Comparison of ENCODE assay signal across 22 cellular contexts in genomic region chr7:65827366-65827765, GRCh38. TPM values are rescaled to one million over a fixed set of nuclear protein-coding genes. Genes with fewer than 3 reads are reported as not detected.
DNase-seq lines count a peak whose midpoint lies in the region; ATAC-seq and TF ChIP-seq lines count a peak whose summit lies in the region.
"Had no signal": no experiment of that assay in that cellular context is flagged by ENCODE, and none has a peak within 500 bp of the region (broad histone marks: within the 10 kb centered on the region; RNA-seq: fewer than 3 reads in every experiment).

No MANE protein-coding gene starts in this region.

- CTCF ChIA-PET in PC-3 (lab: Charles Lee) = no interaction called here
- CTCF ChIA-PET in activated CD4-positive, alpha-beta memory T cell treated with anti-CD3 and anti-CD28 coated beads for 36 hours (lab: Charles Lee) = no interaction called here

- no peaks in the 10 kb centered on the region for H3K4me1 Mint-ChIP-seq in activated CD4-positive, alpha-beta memory T cell treated with anti-CD3 and anti-CD28 coated beads for 36 hours (ENCODE audit: low read depth)
- H3K4me1 Mint-ChIP-seq: CD14-positive monocyte had no signal

- BruUV-seq in PC-3 (replicated peaks; lab: Mats Ljungman, UMichigan) = no TSS peak

- peak; percentile 17 for DNase-seq in GM23248
- DNase-seq in PC-3 = peak; percentile 11
- DNase-seq in epithelial cell of esophagus (ENCODE audit: low read depth) = peak; percentile 50
- peak; percentile 14 for DNase-seq in mesenteric fat pad (ENCODE audit: low spot score)
- no peak for DNase-seq in MV-4-11 (lab: John Stamatoyannopoulos, UW)
- no peak for DNase-seq in activated CD4-positive, alpha-beta memory T cell treated with anti-CD3 and anti-CD28 coated beads for 36 hours
- DNase-seq: AML-193, DMS79 treated with DMSO at 0.1 percent for 48 hours, GDM1, H7, Kasumi-1, NCI-H1105 treated with DMSO at 0.1 percent for 48 hours, NCI-H1694 treated with DMSO at 0.1 percent for 48 hours, NCI-H2107, NCI-H2227 treated with DMSO at 0.1 percent for 48 hours, NCI-H524, OCI-M1, RPMI8226, SIG-M5 had no signal

- H3K27ac Mint-ChIP-seq in activated CD4-positive, alpha-beta memory T cell treated with anti-CD3 and anti-CD28 coated beads for 36 hours = no peak overlapping the region
- H3K27ac Mint-ChIP-seq: CD14-positive monocyte had no signal

- no peaks in the 10 kb centered on the region for H3K9me2 ChIP-seq in GM23248 (ENCODE audit: insufficient read depth)
- no peaks in the 10 kb centered on the region for H3K9me2 ChIP-seq in PC-3 (replicated peaks; ENCODE audit: low read length)

- ATAC-seq in PC-3 = no peak
- ATAC-seq in activated CD4-positive, CD25-positive, alpha-beta regulatory T cell treated with anti-CD3 and anti-CD28 coated beads, Interleukin-2, amount 50 U/mL, for 24 hours = no peak
- ATAC-seq: SK-N-SH treated with all-trans-retinoic acid at 6 μM for 48 hours had no signal

- no peak overlapping the region for H3K27ac ChIP-seq in GM23248
- H3K27ac ChIP-seq in PC-3 (ENCODE audit: low read length) = no peak overlapping the region

- H3K9me3 Mint-ChIP-seq in activated CD4-positive, alpha-beta memory T cell treated with anti-CD3 and anti-CD28 coated beads for 36 hours = no peaks in the 10 kb centered on the region
- H3K9me3 Mint-ChIP-seq: CD14-positive monocyte had no signal

- H3K4me1 ChIP-seq in GM23248 (ENCODE audit: insufficient read depth) (no peaks in the 10 kb centered on the region), PC-3 (ENCODE audit: insufficient read depth, low read length) (no peaks in the 10 kb centered on the region)

- POLR2A ChIA-PET in PC-3 (lab: Charles Lee; ENCODE audit: unreplicated experiment) = no interaction called here
- POLR2A ChIA-PET in activated CD4-positive, alpha-beta memory T cell treated with anti-CD3 and anti-CD28 coated beads for 36 hours (lab: Charles Lee) = no interaction called here

- H3K36me3 Mint-ChIP-seq in activated CD4-positive, alpha-beta memory T cell treated with anti-CD3 and anti-CD28 coated beads for 36 hours = peaks cover 2% of the 10 kb centered on the region
- H3K36me3 Mint-ChIP-seq: CD14-positive monocyte had no signal

- in situ Hi-C loops in GM23248 (cut with MboI) = no loop called here

- H3K27me3 ChIP-seq in GM23248 (replicated peaks; ENCODE audit: insufficient read depth) = no peaks in the 10 kb centered on the region
- no peaks in the 10 kb centered on the region for H3K27me3 ChIP-seq in PC-3 (ENCODE audit: low read length)

- H3K36me3 ChIP-seq in GM23248 (ENCODE audit: low read depth) = no peaks in the 10 kb centered on the region
- no peaks in the 10 kb centered on the region for H3K36me3 ChIP-seq in PC-3 (ENCODE audit: low read depth, low read length)

- H3K4me2 ChIP-seq in GM23248 (ENCODE audit: unreplicated experiment) (no peak overlapping the region), PC-3 (ENCODE audit: low read length) (no peak overlapping the region)

- intact Hi-C loops in PC-3 (cut with micrococcal nuclease) = no loop called here
- intact Hi-C loops in activated CD4-positive, alpha-beta memory T cell treated with anti-CD3 and anti-CD28 coated beads for 36 hours (cut with micrococcal nuclease) = no loop called here

- TF ChIP-seq CTCF in PC-3 (conservative IDR thresholded peaks at IDR 0.05; ENCODE audit: low read depth, low read length) = no peak
- no peak for TF ChIP-seq CTCF in epithelial cell of esophagus (IDR thresholded peaks at IDR 0.05; ENCODE audit: insufficient read depth, low read depth, low read length, missing control alignments)

- no peak overlapping the region for H3K4me3 ChIP-seq in GM23248
- no peak overlapping the region for H3K4me3 ChIP-seq in PC-3 (ENCODE audit: low read length)
- no peak overlapping the region for H3K4me3 ChIP-seq in epithelial cell of esophagus (ENCODE audit: low read length)

- H3K9ac ChIP-seq in GM23248 (no peak overlapping the region), PC-3 (ENCODE audit: low read length) (no peak overlapping the region)

- H3K79me2 ChIP-seq in GM23248 (ENCODE audit: insufficient read depth) (no peaks in the 10 kb centered on the region), PC-3 (ENCODE audit: low read length) (no peaks in the 10 kb centered on the region)

- H4K20me1 ChIP-seq in GM23248 (ENCODE audit: insufficient read depth) (no peaks in the 10 kb centered on the region), PC-3 (ENCODE audit: low read length) (no peaks in the 10 kb centered on the region)

- H2AFZ ChIP-seq in GM23248 = no peak overlapping the region
- no peak overlapping the region for H2AFZ ChIP-seq in PC-3 (ENCODE audit: low read length)

- H3F3A ChIP-seq in GM23248 (ENCODE audit: insufficient read depth) (no peaks in the 10 kb centered on the region), PC-3 (ENCODE audit: low read length, unreplicated experiment) (no peaks in the 10 kb centered on the region)

- H3K9me3 ChIP-seq in GM23248 (ENCODE audit: low read depth) (no peaks in the 10 kb centered on the region), PC-3 (ENCODE audit: low read length) (no peaks in the 10 kb centered on the region)

- 67 to 68% methylated on average over 6 of the region's 6 CpGs for WGBS in GM23248 (ENCODE audit: low coverage in 1 of 2, low lambda C conversion rate in 2 of 2, missing lambda C conversion rate in 2 of 2), 2 experiments

- no peak overlapping the region for H3K4me3 Mint-ChIP-seq in activated CD4-positive, alpha-beta memory T cell treated with anti-CD3 and anti-CD28 coated beads for 36 hours
- H3K4me3 Mint-ChIP-seq: CD14-positive monocyte had no signal

- H3K27me3 Mint-ChIP-seq in activated CD4-positive, alpha-beta memory T cell treated with anti-CD3 and anti-CD28 coated beads for 36 hours = no peaks in the 10 kb centered on the region

RNA-seq across cellular contexts. Expression of gene VKORC1L1, which starts 45.5 kb away (rescaled TPM):
- 20.5 and 22.0 TPM in 2 replicates for total RNA-seq in GM23248 (2014; rRNA removed; shearing (Covaris generic))
- 20.0 and 21.7 TPM in 2 replicates for polyA plus RNA-seq in GM23248 (2016; fragmentation: Nextera tagmentation; extraction: Ambion mirVana)
- total RNA-seq in PC-3 (2014; rRNA removed) (7.6 and 9.4 TPM in 2 replicates), mesenteric fat pad (147 TPM)
- total RNA-seq in activated CD4-positive, alpha-beta memory T cell treated with anti-CD3 and anti-CD28 coated beads for 36 hours = 10 to 100 TPM; 14.9 to 16.1 TPM

Comparison
In these comparisons a context has a peak if more than half of its experiments do, and no peak if none do; other contexts are left out.
1. DNase-seq: peak in GM23248 (single experiment), PC-3 (single experiment), epithelial cell of esophagus (single experiment) and mesenteric fat pad (single experiment); none in MV-4-11 (single experiment) and activated CD4-positive, alpha-beta memory T cell treated with anti-CD3 and anti-CD28 coated beads for 36 hours (single experiment).